ENCODE assay signal across 12 cellular contexts in the genomic region with DNA sequence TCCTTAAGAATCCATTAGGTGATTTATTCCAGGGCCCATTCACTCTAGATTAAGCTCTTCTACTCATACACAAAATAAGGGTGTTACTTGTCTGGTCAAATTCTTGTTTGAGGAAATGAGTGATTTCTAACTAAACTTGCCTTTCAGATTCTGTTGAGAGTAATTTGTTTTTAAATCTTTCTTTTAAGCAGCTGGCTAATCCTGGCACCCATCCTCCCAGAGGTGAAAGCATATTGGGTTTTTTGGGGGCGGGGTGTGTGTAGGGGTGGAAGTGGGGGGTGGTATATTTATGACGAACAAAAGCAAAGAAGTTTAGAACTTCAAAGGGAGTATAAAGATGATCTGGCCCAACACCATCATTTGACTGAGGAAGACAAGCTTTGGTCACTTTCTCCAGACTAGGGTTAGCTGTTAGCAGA.
A peak's percentile ranks its signal among the peaks of the same experiment; 100 is the strongest.
DNase-seq lines count a peak whose midpoint lies in the region; ATAC-seq and TF ChIP-seq lines count a peak whose summit lies in the region.
"Had no signal": no experiment of that assay in that cellular context is flagged by ENCODE, and none has a peak within 500 bp of the region (broad histone marks: within the 10 kb centered on the region; RNA-seq: fewer than 3 reads in every experiment).

No MANE protein-coding gene starts in this region.

- H3K4me1 ChIP-seq in CD4-positive, CD25-positive, alpha-beta regulatory T cell (ENCODE audit: control insufficient read depth, insufficient read depth, low read length, poor library complexity, severe bottlenecking): peaks cover 42% of the 10 kb centered on the region

- peaks cover 63% of the 10 kb centered on the region for H3K36me3 ChIP-seq in CD4-positive, CD25-positive, alpha-beta regulatory T cell (ENCODE audit: control insufficient read depth, insufficient read depth, low read length)

- peak overlapping the region; percentile 42 for H3K4me3 ChIP-seq in CD4-positive, CD25-positive, alpha-beta regulatory T cell (ENCODE audit: low read depth, low read length)
- H3K4me3 ChIP-seq: esophagus squamous epithelium, SK-N-MC had no signal

- H3K9me3 Mint-ChIP-seq in CD4-positive, CD25-positive, alpha-beta regulatory T cell: no peaks in the 10 kb centered on the region
- H3K9me3 Mint-ChIP-seq in memory B cell (peaks cover 1% of the 10 kb centered on the region), progenitor cell of endocrine pancreas (ENCODE audit: low read depth) (peaks cover 4% of the 10 kb centered on the region)
- H3K9me3 Mint-ChIP-seq: HFFc6 had no signal

- no peak for TF ChIP-seq CTCF in progenitor cell of endocrine pancreas (IDR thresholded peaks at IDR 0.05; ENCODE audit: unreplicated experiment)

- H3K27me3 ChIP-seq in CD4-positive, CD25-positive, alpha-beta regulatory T cell (ENCODE audit: control insufficient read depth, insufficient read depth, low read length): no peaks in the 10 kb centered on the region
- H3K27me3 ChIP-seq: esophagus squamous epithelium had no signal

- DNase-seq in CD4-positive, CD25-positive, alpha-beta regulatory T cell: peak in 2 of 3 donors; percentile 52 to 89
- DNase-seq in activated T-cell treated with anti-CD3 and anti-CD28 coated beads, Interleukin-2, amount 50 U/mL, for 48 hours: peak; percentile 71 to 73
- DNase-seq in memory B cell (ENCODE audit: low spot score in 2 of 2) (no peak), pons (ENCODE audit: low spot score) (no peak), NCI-H2107 treated with DMSO at 0.1 percent for 48 hours (lab: John Stamatoyannopoulos, UW; ENCODE audit: unreplicated experiment) (no peak), progenitor cell of endocrine pancreas (ENCODE audit: low spot score, unreplicated experiment) (no peak)
- DNase-seq: esophagus squamous epithelium, HFFc6, NCI-H526 had no signal

- H3K27ac Mint-ChIP-seq in CD4-positive, CD25-positive, alpha-beta regulatory T cell: peak overlapping the region; percentile 74 to 92 (median 83)
- peak overlapping the region; percentile 69 for H3K27ac Mint-ChIP-seq in memory B cell
- H3K27ac Mint-ChIP-seq in progenitor cell of endocrine pancreas: no peak overlapping the region
- H3K27ac Mint-ChIP-seq: HFFc6 had no signal

- peak overlapping the region; percentile 52 for H3K27ac ChIP-seq in CD4-positive, CD25-positive, alpha-beta regulatory T cell (ENCODE audit: insufficient read depth, low read length, poor library complexity, severe bottlenecking)
- H3K27ac ChIP-seq: esophagus squamous epithelium, SK-N-MC had no signal

- peak overlapping the region; percentile 31 to 69 (median 58) for H3K4me3 Mint-ChIP-seq in CD4-positive, CD25-positive, alpha-beta regulatory T cell
- H3K4me3 Mint-ChIP-seq in memory B cell (no peak overlapping the region), progenitor cell of endocrine pancreas (ENCODE audit: low read depth) (no peak overlapping the region)
- H3K4me3 Mint-ChIP-seq: HFFc6 had no signal

- peaks cover 50% of the 10 kb centered on the region for H3K36me3 Mint-ChIP-seq in CD4-positive, CD25-positive, alpha-beta regulatory T cell
- H3K36me3 Mint-ChIP-seq in memory B cell (peaks cover 49% of the 10 kb centered on the region), progenitor cell of endocrine pancreas (ENCODE audit: insufficient read depth) (no peaks in the 10 kb centered on the region)

- H3K27me3 Mint-ChIP-seq in CD4-positive, CD25-positive, alpha-beta regulatory T cell: no peaks in the 10 kb centered on the region
- no peaks in the 10 kb centered on the region for H3K27me3 Mint-ChIP-seq in memory B cell
- peaks cover 18% of the 10 kb centered on the region for H3K27me3 Mint-ChIP-seq in progenitor cell of endocrine pancreas

- H3K9me3 ChIP-seq in CD4-positive, CD25-positive, alpha-beta regulatory T cell (ENCODE audit: control insufficient read depth in 2 of 2, low read length in 2 of 2): no peaks in the 10 kb centered on the region
- H3K9me3 ChIP-seq: esophagus squamous epithelium had no signal

- peak; percentile 64 to 77 for ATAC-seq in CD4-positive, CD25-positive, alpha-beta regulatory T cell (ENCODE audit: low read depth in 2 of 2)
- ATAC-seq in HG02885 (IDR thresholded peaks at IDR 0.05; ENCODE audit: poor library complexity, unreplicated experiment): peak; percentile 47
- no peak for ATAC-seq in memory B cell (ENCODE audit: low read depth)
- ATAC-seq in GM18868 (IDR thresholded peaks at IDR 0.05; ENCODE audit: unreplicated experiment): no peak

- peaks cover 47 to 99% (median 83%) of the 10 kb centered on the region in 4 donors for H3K4me1 Mint-ChIP-seq in CD4-positive, CD25-positive, alpha-beta regulatory T cell
- H3K4me1 Mint-ChIP-seq in memory B cell (peaks cover 46% of the 10 kb centered on the region), progenitor cell of endocrine pancreas (ENCODE audit: low read depth) (peaks cover under 1% of the 10 kb centered on the region)

Comparison
In these comparisons a context has a peak if more than half of its experiments do, and no peak if none do; other contexts are left out.
1. ATAC-seq: peak in CD4-positive, CD25-positive, alpha-beta regulatory T cell (2 of 2) and HG02885 (single experiment); none in memory B cell (single experiment) and GM18868 (single experiment).
2. DNase-seq: peak in CD4-positive, CD25-positive, alpha-beta regulatory T cell (2 of 3) and activated T-cell treated with anti-CD3 and anti-CD28 coated beads, Interleukin-2, amount 50 U/mL, for 48 hours (2 of 2); none in memory B cell (0 of 2), pons (single experiment), NCI-H2107 treated with DMSO at 0.1 percent for 48 hours (single experiment) and progenitor cell of endocrine pancreas (single experiment).
3. H3K4me3 Mint-ChIP-seq: peak in CD4-positive, CD25-positive, alpha-beta regulatory T cell (4 of 4); none in memory B cell (single experiment) and progenitor cell of endocrine pancreas (single experiment).